ENCODE assay signal across 13 cellular contexts in genomic region chr3:79490165-79491028, GRCh38.
DNase-seq lines count a peak whose midpoint lies in the region; ATAC-seq and TF ChIP-seq lines count a peak whose summit lies in the region.
"Had no signal": no experiment of that assay in that cellular context is flagged by ENCODE, and none has a peak within 500 bp of the region (broad histone marks: within the 10 kb centered on the region; RNA-seq: fewer than 3 reads in every experiment).

No MANE protein-coding gene starts in this region.

- peak; percentile 26 for ATAC-seq in Right ventricle myocardium inferior

- DNase-seq in Right ventricle myocardium inferior (ENCODE audit: missing footprints) (no peak), right atrium auricular region (ENCODE audit: low spot score) (no peak), epithelial cell of esophagus (ENCODE audit: low read depth) (peak; percentile 34), mucosa of gallbladder (ENCODE audit: low spot score) (peak; percentile 29), MM.1S (no peak), NCI-H1092 treated with DMSO at 0.1 percent for 48 hours (lab: John Stamatoyannopoulos, UW) (no peak), WERI-Rb-1 (no peak), SHP77 (lab: John Stamatoyannopoulos, UW) (no peak)
- DNase-seq: activated naive CD4-positive, alpha-beta T cell treated with anti-CD3 and anti-CD28 coated beads for 36 hours; AML-193; naive B cell; NCI-H510A had no signal

- H3K27ac ChIP-seq in right atrium auricular region, result no peak overlapping the region
- no peak overlapping the region for H3K27ac ChIP-seq in MM.1S (ENCODE audit: low read length)
- no peak overlapping the region for H3K27ac ChIP-seq in WERI-Rb-1
- H3K27ac ChIP-seq: esophagus muscularis mucosa had no signal

- H3K9ac ChIP-seq in MM.1S (ENCODE audit: low read length), result no peak overlapping the region

- intact Hi-C loops in Right ventricle myocardium inferior (cut with DNase I), result no loop called here

- H3K9me3 ChIP-seq in right atrium auricular region, result no peaks in the 10 kb centered on the region
- H3K9me3 ChIP-seq in MM.1S (replicated peaks; ENCODE audit: insufficient read depth, low read length), result no peaks in the 10 kb centered on the region
- no peaks in the 10 kb centered on the region for H3K9me3 ChIP-seq in WERI-Rb-1 (ENCODE audit: severe bottlenecking)
- H3K9me3 ChIP-seq: esophagus muscularis mucosa had no signal

- no peaks in the 10 kb centered on the region for H4K20me1 ChIP-seq in MM.1S (ENCODE audit: insufficient read depth, low read length)

- H3K4me1 ChIP-seq in right atrium auricular region (peaks cover 0 to 11% of the 10 kb centered on the region in 2 donors), MM.1S (ENCODE audit: low read length) (no peaks in the 10 kb centered on the region)

- no peaks in the 10 kb centered on the region for H3K9me2 ChIP-seq in MM.1S (replicated peaks; ENCODE audit: insufficient read depth, low read length)

- no peak overlapping the region for H3K4me2 ChIP-seq in MM.1S (ENCODE audit: low read depth, low read length)

- H3K27me3 ChIP-seq in right atrium auricular region (no peaks in the 10 kb centered on the region), MM.1S (replicated peaks; ENCODE audit: insufficient read depth, low read length) (no peaks in the 10 kb centered on the region), WERI-Rb-1 (ENCODE audit: insufficient read depth, low read depth, severe bottlenecking) (no peaks in the 10 kb centered on the region)
- H3K27me3 ChIP-seq: esophagus muscularis mucosa had no signal

- H3F3A ChIP-seq in MM.1S (ENCODE audit: insufficient read depth, low read length), result no peaks in the 10 kb centered on the region

- H3K79me2 ChIP-seq in MM.1S (ENCODE audit: low read length), result no peaks in the 10 kb centered on the region

- no peak overlapping the region for H2AFZ ChIP-seq in MM.1S (ENCODE audit: low read length)

- no peaks in the 10 kb centered on the region for H3K36me3 ChIP-seq in right atrium auricular region
- no peaks in the 10 kb centered on the region for H3K36me3 ChIP-seq in MM.1S (replicated peaks; ENCODE audit: insufficient read depth, low read length)
- no peaks in the 10 kb centered on the region for H3K36me3 ChIP-seq in WERI-Rb-1
- H3K36me3 ChIP-seq: esophagus muscularis mucosa had no signal

- TF ChIP-seq CTCF in right atrium auricular region (IDR thresholded peaks at IDR 0.05), result no peak
- no peak for TF ChIP-seq CTCF in epithelial cell of esophagus (IDR thresholded peaks at IDR 0.05; ENCODE audit: insufficient read depth, low read depth, low read length, missing control alignments)
- no peak for TF ChIP-seq CTCF in MM.1S (IDR thresholded peaks at IDR 0.05; ENCODE audit: low read length)
- no peak for TF ChIP-seq CTCF in WERI-Rb-1 (IDR thresholded peaks at IDR 0.05; ENCODE audit: low read depth, low read length)

- no peak overlapping the region for H3K4me3 ChIP-seq in right atrium auricular region
- no peak overlapping the region for H3K4me3 ChIP-seq in epithelial cell of esophagus (ENCODE audit: low read length)
- H3K4me3 ChIP-seq in MM.1S (ENCODE audit: low read length), result no peak overlapping the region
- no peak overlapping the region for H3K4me3 ChIP-seq in WERI-Rb-1 (ENCODE audit: low read depth, low read length)
- H3K4me3 ChIP-seq: esophagus muscularis mucosa had no signal

Comparison
In these comparisons a context has a peak if more than half of its experiments do, and no peak if none do; other contexts are left out.
1. DNase-seq: peak in epithelial cell of esophagus (single experiment) and mucosa of gallbladder (single experiment); none in Right ventricle myocardium inferior (single experiment), right atrium auricular region (single experiment), MM.1S (single experiment), NCI-H1092 treated with DMSO at 0.1 percent for 48 hours (single experiment), WERI-Rb-1 (single experiment) and SHP77 (0 of 2).